ENCODE assay signal across 8 cellular contexts in the genomic region with DNA sequence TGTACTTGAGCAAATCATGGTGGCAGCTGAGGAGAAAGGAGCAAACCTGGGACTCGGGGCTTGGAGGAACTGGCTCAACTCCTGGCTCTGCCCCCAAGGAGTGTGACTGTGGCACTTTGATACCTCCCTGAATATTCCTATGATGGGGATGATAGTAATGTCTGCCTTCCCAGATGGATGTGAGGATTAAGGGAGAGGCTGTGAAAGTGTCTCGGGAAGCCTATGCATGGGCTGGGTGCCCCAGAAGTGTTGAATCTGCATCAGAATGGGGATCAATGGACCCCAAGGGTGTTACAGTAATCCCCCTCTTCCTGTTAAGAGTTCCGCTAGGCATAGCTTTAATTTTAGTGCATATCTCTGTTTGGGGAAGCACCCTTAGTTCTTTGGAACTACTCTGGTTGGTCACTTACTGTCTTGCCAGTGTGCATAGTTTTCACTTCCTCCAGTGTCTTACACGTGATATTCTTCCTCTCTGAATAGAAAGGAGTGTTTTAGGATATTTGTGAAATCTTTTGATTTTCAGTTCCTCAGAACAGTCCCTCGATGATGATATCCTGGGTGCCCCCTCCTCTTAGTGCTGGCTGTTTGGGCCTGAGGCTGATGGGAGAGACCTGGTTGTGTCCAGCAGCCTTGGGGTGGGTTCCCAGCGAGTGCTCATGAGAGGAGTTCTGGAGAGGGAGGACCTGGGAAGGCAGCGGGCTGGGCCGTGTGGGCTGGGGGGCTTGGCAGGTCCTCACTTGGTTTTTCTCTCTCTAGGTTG.
A peak's percentile ranks its signal among the peaks of the same experiment; 100 is the strongest.
DNase-seq lines count a peak whose midpoint lies in the region; ATAC-seq and TF ChIP-seq lines count a peak whose summit lies in the region.

No MANE protein-coding gene starts in this region.

- peaks cover 0 to 3% (median 0%) of the 10 kb centered on the region in 4 donors for H3K36me3 ChIP-seq in upper lobe of left lung

- H3K4me3 ChIP-seq in upper lobe of left lung, result no peak overlapping the region

- intact Hi-C loops in Right ventricle myocardium superior (cut with DNase I), result no loop called here
- intact Hi-C loops in cardiac septum (cut with DNase I), result no loop called here

- peak overlapping the region; percentile 18 to 63 (median 58) for H3K27ac ChIP-seq in upper lobe of left lung

- no peaks in the 10 kb centered on the region for H3K9me3 ChIP-seq in upper lobe of left lung

- WGBS in upper lobe of left lung, 2 donors, result 59 to 68% methylated on average over 6 to 8 of the region's 8 CpGs

- H3K36me3 Mint-ChIP-seq in activated T-helper 17 cell treated with anti-CD3 and anti-CD28 coated beads, Interleukin-2, amount 50 U/mL, for 72 hours (ENCODE audit: low read depth), result no peaks in the 10 kb centered on the region
- H3K36me3 Mint-ChIP-seq in activated CD8-positive, alpha-beta memory T cell treated with anti-CD3 and anti-CD28 coated beads, Interleukin-2, amount 10 ng/mL, durations not matched to agents 7 days and 5 days, result no peaks in the 10 kb centered on the region

- peak overlapping the region; percentile 61 for H3K27ac Mint-ChIP-seq in activated T-helper 17 cell treated with anti-CD3 and anti-CD28 coated beads, Interleukin-2, amount 50 U/mL, for 72 hours
- no peak overlapping the region for H3K27ac Mint-ChIP-seq in activated CD8-positive, alpha-beta memory T cell treated with anti-CD3 and anti-CD28 coated beads, Interleukin-2, amount 10 ng/mL, durations not matched to agents 7 days and 5 days

- H3K4me1 ChIP-seq in upper lobe of left lung, result peaks cover 0 to 16% (median 10%) of the 10 kb centered on the region in 4 donors

- no peaks in the 10 kb centered on the region for H3K27me3 Mint-ChIP-seq in activated T-helper 17 cell treated with anti-CD3 and anti-CD28 coated beads, Interleukin-2, amount 50 U/mL, for 72 hours
- H3K27me3 Mint-ChIP-seq in activated CD8-positive, alpha-beta memory T cell treated with anti-CD3 and anti-CD28 coated beads, Interleukin-2, amount 10 ng/mL, durations not matched to agents 7 days and 5 days, result peaks cover 8% of the 10 kb centered on the region

- H3K4me1 Mint-ChIP-seq in activated T-helper 17 cell treated with anti-CD3 and anti-CD28 coated beads, Interleukin-2, amount 50 U/mL, for 72 hours, result peaks cover 22% of the 10 kb centered on the region
- peaks cover 13% of the 10 kb centered on the region for H3K4me1 Mint-ChIP-seq in activated CD8-positive, alpha-beta memory T cell treated with anti-CD3 and anti-CD28 coated beads, Interleukin-2, amount 10 ng/mL, durations not matched to agents 7 days and 5 days

- no peak for TF ChIP-seq EP300 in upper lobe of left lung (IDR thresholded peaks at IDR 0.05)

- DNase-seq in Right ventricle myocardium superior (no peak), cardiac septum (ENCODE audit: low spot score) (no peak), upper lobe of left lung (peak in 1 of 2 donors; percentile 52), HUDEP-2 (lab: John Stamatoyannopoulos, UW; ENCODE audit: unreplicated experiment in 76 of 76) (no peak), activated gamma-delta T cell (lab: John Stamatoyannopoulos, UW) (no peak)
- DNase-seq in activated CD8-positive, alpha-beta memory T cell treated with anti-CD3 and anti-CD28 coated beads, Interleukin-2, amount 10 ng/mL, durations not matched to agents 7 days and 5 days, result no peak

- CTCF ChIA-PET in activated CD8-positive, alpha-beta memory T cell treated with anti-CD3 and anti-CD28 coated beads, Interleukin-2, amount 10 ng/mL, durations not matched to agents 7 days and 5 days (lab: Charles Lee), result no interaction called here

- ATAC-seq in Right ventricle myocardium superior (ENCODE audit: poor library complexity) (peak; percentile 61), HG03039 (IDR thresholded peaks at IDR 0.05; ENCODE audit: unreplicated experiment) (peak; percentile 72), upper lobe of left lung (ENCODE audit: low FRiP score in 2 of 2) (peak in 1 of 2 donors; percentile 75)
- no peak for ATAC-seq in activated T-helper 17 cell treated with anti-CD3 and anti-CD28 coated beads, Interleukin-2, amount 50 U/mL, for 72 hours (replicated peaks)
- no peak for ATAC-seq in activated CD8-positive, alpha-beta memory T cell treated with anti-CD3 and anti-CD28 coated beads, Interleukin-2, amount 10 ng/mL, durations not matched to agents 7 days and 5 days

- H3K9me3 Mint-ChIP-seq in activated T-helper 17 cell treated with anti-CD3 and anti-CD28 coated beads, Interleukin-2, amount 50 U/mL, for 72 hours, result no peaks in the 10 kb centered on the region
- no peaks in the 10 kb centered on the region for H3K9me3 Mint-ChIP-seq in activated CD8-positive, alpha-beta memory T cell treated with anti-CD3 and anti-CD28 coated beads, Interleukin-2, amount 10 ng/mL, durations not matched to agents 7 days and 5 days (ENCODE audit: low read depth)

- TF ChIP-seq POLR2A in upper lobe of left lung (IDR thresholded peaks at IDR 0.05), result no peak

- H3K4me3 Mint-ChIP-seq in activated T-helper 17 cell treated with anti-CD3 and anti-CD28 coated beads, Interleukin-2, amount 50 U/mL, for 72 hours, result no peak overlapping the region
- H3K4me3 Mint-ChIP-seq in activated CD8-positive, alpha-beta memory T cell treated with anti-CD3 and anti-CD28 coated beads, Interleukin-2, amount 10 ng/mL, durations not matched to agents 7 days and 5 days, result no peak overlapping the region

- no peak for TF ChIP-seq CTCF in upper lobe of left lung (IDR thresholded peaks at IDR 0.05)

- H3K27me3 ChIP-seq in upper lobe of left lung, result no peaks in the 10 kb centered on the region

Comparison
In these comparisons a context has a peak if more than half of its experiments do, and no peak if none do; other contexts are left out.
1. ATAC-seq: peak in Right ventricle myocardium superior (single experiment) and HG03039 (single experiment); none in activated T-helper 17 cell treated with anti-CD3 and anti-CD28 coated beads, Interleukin-2, amount 50 U/mL, for 72 hours (single experiment) and activated CD8-positive, alpha-beta memory T cell treated with anti-CD3 and anti-CD28 coated beads, Interleukin-2, amount 10 ng/mL, durations not matched to agents 7 days and 5 days (single experiment).